8 cellular contexts compared by ENCODE assay signal in genomic region chr7:105268511-105269392, GRCh38.
DNase-seq lines count a peak whose midpoint lies in the region; ATAC-seq, FAIRE-seq and TF ChIP-seq lines count a peak whose summit lies in the region.

No MANE protein-coding gene starts in this region.

- H3K4me3 ChIP-seq in mucosa of rectum (ENCODE audit: low read length in 2 of 2) (peak overlapping the region; percentile 50 to 76), aorta (ENCODE audit: low read length in 2 of 2) (peak overlapping the region; percentile 67 to 82)

- intact Hi-C loops in aorta (cut with DNase I) = no loop called here

- TF ChIP-seq CTCF in endothelial cell (IDR thresholded peaks at IDR 0.05; ENCODE audit: unreplicated experiment) = no peak

- H3K36me3 Mint-ChIP-seq in endothelial cell (ENCODE audit: low read depth, unreplicated experiment) = no peaks in the 10 kb centered on the region

- peaks cover 1% of the 10 kb centered on the region for H3K27me3 Mint-ChIP-seq in endothelial cell (ENCODE audit: unreplicated experiment)

- H3K4me1 ChIP-seq in mucosa of rectum (ENCODE audit: control insufficient read depth in 2 of 2, insufficient read depth in 2 of 2, low read length in 2 of 2) (peaks cover 0 to 7% of the 10 kb centered on the region in 2 donors), aorta (ENCODE audit: control insufficient read depth in 1 of 2, insufficient read depth in 2 of 2, low read length in 2 of 2) (no peaks in the 10 kb centered on the region)

- WGBS in aorta, 2 donors = 0 to 1% methylated on average over 6 of the region's 6 CpGs

- peak; percentile 11 for FAIRE-seq in G401.6 (lab: Jason Lieb, UNC)

- H3K36me3 ChIP-seq in mucosa of rectum (ENCODE audit: control insufficient read depth in 2 of 2, insufficient read depth in 2 of 2, low read length in 2 of 2) = no peaks in the 10 kb centered on the region
- no peaks in the 10 kb centered on the region for H3K36me3 ChIP-seq in aorta (ENCODE audit: control insufficient read depth in 1 of 2, insufficient read depth in 2 of 2, low read length in 1 of 2)

- H3K4me1 Mint-ChIP-seq in endothelial cell (ENCODE audit: unreplicated experiment) = peaks cover 19% of the 10 kb centered on the region

- no peaks in the 10 kb centered on the region for H3K9me3 ChIP-seq in mucosa of rectum (ENCODE audit: control insufficient read depth in 2 of 2, low read length in 2 of 2)
- H3K9me3 ChIP-seq in aorta (ENCODE audit: control insufficient read depth, low read length) = no peaks in the 10 kb centered on the region

- peak; percentile 54 for DNase-seq in KBM-7
- DNase-seq in SKM-1 (lab: John Stamatoyannopoulos, UW; ENCODE audit: unreplicated experiment) = peak; percentile 14
- no peak for DNase-seq in endothelial cell (ENCODE audit: low spot score)
- no peak for DNase-seq in aorta
- DNase-seq in ureter (ENCODE audit: low spot score) = no peak

- H3K9me3 Mint-ChIP-seq in endothelial cell (ENCODE audit: unreplicated experiment) = no peaks in the 10 kb centered on the region

- in situ Hi-C loops in KBM-7 (cut with MboI; ENCODE audit: low pct_unique_long_range_greater_than_20kb, low sequenced_read_pairs) = no loop called here

- H3K27me3 ChIP-seq in mucosa of rectum (ENCODE audit: control insufficient read depth in 2 of 2, insufficient read depth in 2 of 2, low read length in 2 of 2) (no peaks in the 10 kb centered on the region), aorta (ENCODE audit: control insufficient read depth in 1 of 2, insufficient read depth in 2 of 2, low read length in 1 of 2) (no peaks in the 10 kb centered on the region)

- peak; percentile 63 for ATAC-seq in GM21528 (IDR thresholded peaks at IDR 0.05; ENCODE audit: low FRiP score, unreplicated experiment)
- peak; percentile 91 for ATAC-seq in aorta (ENCODE audit: low FRiP score)

- H3K4me3 Mint-ChIP-seq in endothelial cell (ENCODE audit: unreplicated experiment) = peak overlapping the region; percentile 2

- peak overlapping the region; percentile 63 to 68 for H3K27ac ChIP-seq in mucosa of rectum (ENCODE audit: low read depth in 2 of 2, low read length in 2 of 2)
- peak overlapping the region in 1 of 2 donors; percentile 57 for H3K27ac ChIP-seq in aorta (ENCODE audit: low read depth in 1 of 2, low read length in 2 of 2)

- peak overlapping the region; percentile 39 for H3K27ac Mint-ChIP-seq in endothelial cell (ENCODE audit: unreplicated experiment)

- peak overlapping the region; percentile 14 to 54 for H3K9ac ChIP-seq in mucosa of rectum (ENCODE audit: low read depth in 1 of 2, low read length in 2 of 2)

Comparison
In these comparisons a context has a peak if more than half of its experiments do, and no peak if none do; other contexts are left out.
1. DNase-seq: peak in KBM-7 (single experiment) and SKM-1 (single experiment); none in endothelial cell (single experiment), aorta (0 of 2) and ureter (single experiment).